9 cellular contexts compared by ENCODE assay signal in the genomic region with DNA sequence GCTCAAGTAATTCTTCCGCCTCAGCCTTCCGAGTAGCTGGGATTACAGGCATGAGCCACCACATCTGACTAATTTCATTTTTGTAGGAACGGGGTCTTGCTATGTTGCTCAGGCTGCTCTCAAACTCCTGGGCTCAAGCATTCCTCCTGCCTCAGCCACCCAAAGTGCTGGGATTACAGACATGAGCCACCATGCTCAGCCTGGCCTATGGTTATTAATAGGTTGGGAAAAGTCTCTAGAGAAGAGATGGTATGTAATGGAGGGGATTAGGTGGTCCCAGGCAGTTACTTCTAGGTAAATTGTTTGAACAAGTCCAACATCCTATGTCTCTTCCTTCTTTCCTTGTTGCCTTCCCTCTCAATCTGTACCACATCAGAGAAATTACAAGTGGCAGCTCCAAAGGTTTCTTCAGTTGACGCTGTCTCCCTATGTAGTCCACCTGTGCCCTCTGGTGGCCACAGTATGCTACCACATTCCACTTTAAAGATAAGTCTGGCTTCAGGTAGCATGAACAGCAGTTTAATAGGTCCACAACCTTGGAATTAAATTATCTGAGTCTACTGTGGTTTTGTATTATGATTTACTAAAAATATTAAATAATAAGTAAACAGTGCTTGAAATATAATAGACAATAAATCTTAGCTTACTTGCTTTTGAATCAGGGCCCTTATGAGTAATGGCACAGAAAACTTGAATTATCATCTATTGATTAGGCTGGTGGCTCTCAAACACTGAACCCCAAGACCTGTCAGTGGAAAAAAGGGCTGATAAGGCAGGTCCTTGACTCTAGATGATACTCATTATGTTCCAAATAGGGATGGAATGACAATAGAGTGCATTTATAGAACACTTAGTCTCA. TPM values are rescaled to one million over a fixed set of nuclear protein-coding genes. Genes with fewer than 3 reads are reported as not detected.
DNase-seq lines count a peak whose midpoint lies in the region; ATAC-seq lines count a peak whose summit lies in the region.
"Had no signal": no experiment of that assay in that cellular context is flagged by ENCODE, and none has a peak within 500 bp of the region (broad histone marks: within the 10 kb centered on the region; RNA-seq: fewer than 3 reads in every experiment).

No MANE protein-coding gene starts in this region.

- H3K4me3 ChIP-seq in GM23248: no peak overlapping the region
- H3K4me3 ChIP-seq in aorta (ENCODE audit: low read length in 2 of 2): no peak overlapping the region

- no peaks in the 10 kb centered on the region for H3K79me2 ChIP-seq in GM23248 (ENCODE audit: insufficient read depth)

- H3K27me3 Mint-ChIP-seq in activated naive CD4-positive, alpha-beta T cell treated with anti-CD3 and anti-CD28 coated beads for 36 hours (ENCODE audit: low read depth): no peaks in the 10 kb centered on the region
- H3K27me3 Mint-ChIP-seq: activated naive CD8-positive, alpha-beta T cell had no signal

- peaks cover 3% of the 10 kb centered on the region for H3K36me3 Mint-ChIP-seq in activated naive CD4-positive, alpha-beta T cell treated with anti-CD3 and anti-CD28 coated beads for 36 hours (ENCODE audit: low read depth)

- H2AFZ ChIP-seq in GM23248: no peak overlapping the region

- no peak overlapping the region for H3K27ac Mint-ChIP-seq in activated naive CD4-positive, alpha-beta T cell treated with anti-CD3 and anti-CD28 coated beads for 36 hours
- H3K27ac Mint-ChIP-seq: activated naive CD8-positive, alpha-beta T cell had no signal

- peak; percentile 76 for ATAC-seq in aorta (ENCODE audit: low FRiP score)

- DNase-seq in DMS 273 treated with DMSO at 0.1 percent for 48 hours (lab: John Stamatoyannopoulos, UW) (peak; percentile 25), GM23248 (peak; percentile 77), MV-4-11 (lab: John Stamatoyannopoulos, UW) (peak; percentile 63), SK-MEL-5 (ENCODE audit: low read depth, low spot score) (peak; percentile 82), globus pallidus (ENCODE audit: low spot score) (peak; percentile 65), pons (ENCODE audit: low spot score) (peak; percentile 88), aorta (peak; percentile 76 to 79)
- peak; percentile 83 for DNase-seq in activated naive CD4-positive, alpha-beta T cell treated with anti-CD3 and anti-CD28 coated beads for 36 hours

- 70 to 75% methylated on average over 4 of the region's 4 CpGs for WGBS in GM23248 (ENCODE audit: low coverage in 1 of 2, low lambda C conversion rate in 2 of 2, missing lambda C conversion rate in 2 of 2), 2 experiments
- 62 to 64% methylated on average over 4 of the region's 4 CpGs for WGBS in aorta, 2 donors

- peaks cover 17% of the 10 kb centered on the region; the same call in 1 of the 2 replicates for H3F3A ChIP-seq in GM23248 (ENCODE audit: insufficient read depth)

- intact Hi-C loops in activated naive CD4-positive, alpha-beta T cell treated with anti-CD3 and anti-CD28 coated beads for 36 hours (cut with micrococcal nuclease): loop anchor here (1.0 kb wide), 4 partner anchors 31 to 354 kb away; no protein-coding TSS in a partner anchor
- intact Hi-C loops in aorta (cut with DNase I): loop anchor here (1.0 to 2.0 kb wide), 3 partner anchors 155 to 354 kb away; no protein-coding TSS in a partner anchor

- H3K9me3 ChIP-seq in GM23248 (ENCODE audit: low read depth): no peaks in the 10 kb centered on the region
- H3K9me3 ChIP-seq in aorta (ENCODE audit: control insufficient read depth, low read length): no peaks in the 10 kb centered on the region

- H3K27ac ChIP-seq in GM23248: no peak overlapping the region
- no peak overlapping the region for H3K27ac ChIP-seq in aorta (ENCODE audit: low read depth in 1 of 2, low read length in 2 of 2)

- H3K9me3 Mint-ChIP-seq in activated naive CD4-positive, alpha-beta T cell treated with anti-CD3 and anti-CD28 coated beads for 36 hours: no peaks in the 10 kb centered on the region

- H3K4me1 ChIP-seq in GM23248 (ENCODE audit: insufficient read depth): peaks cover 10% of the 10 kb centered on the region
- H3K4me1 ChIP-seq in aorta (ENCODE audit: control insufficient read depth in 1 of 2, insufficient read depth in 2 of 2, low read length in 2 of 2): peaks cover 8 to 11% of the 10 kb centered on the region in 2 donors

- no peak overlapping the region for H3K4me2 ChIP-seq in GM23248 (ENCODE audit: unreplicated experiment)

- H3K9me2 ChIP-seq in GM23248 (ENCODE audit: insufficient read depth): no peaks in the 10 kb centered on the region

- H3K9ac ChIP-seq in GM23248: no peak overlapping the region

- H3K4me3 Mint-ChIP-seq in activated naive CD4-positive, alpha-beta T cell treated with anti-CD3 and anti-CD28 coated beads for 36 hours: no peak overlapping the region
- H3K4me3 Mint-ChIP-seq: activated naive CD8-positive, alpha-beta T cell had no signal

- in situ Hi-C loops in GM23248 (cut with MboI) (no loop called here), SK-MEL-5 (cut with HindIII; ENCODE audit: low pct_unique_long_range_greater_than_20kb, low sequenced_read_pairs) (no loop called here)

- H3K27me3 ChIP-seq in GM23248 (replicated peaks; ENCODE audit: insufficient read depth) (no peaks in the 10 kb centered on the region), aorta (ENCODE audit: control insufficient read depth in 1 of 2, insufficient read depth in 2 of 2, low read length in 1 of 2) (no peaks in the 10 kb centered on the region)

- no peaks in the 10 kb centered on the region for H4K20me1 ChIP-seq in GM23248 (ENCODE audit: insufficient read depth)

- no peaks in the 10 kb centered on the region for H3K4me1 Mint-ChIP-seq in activated naive CD4-positive, alpha-beta T cell treated with anti-CD3 and anti-CD28 coated beads for 36 hours (ENCODE audit: low read depth)

- no peaks in the 10 kb centered on the region; the same call in 1 of the 2 replicates for H3K36me3 ChIP-seq in GM23248 (ENCODE audit: low read depth)
- no peaks in the 10 kb centered on the region for H3K36me3 ChIP-seq in aorta (ENCODE audit: control insufficient read depth in 1 of 2, insufficient read depth in 2 of 2, low read length in 1 of 2)

- CTCF ChIA-PET in activated naive CD4-positive, alpha-beta T cell treated with anti-CD3 and anti-CD28 coated beads for 36 hours (lab: Charles Lee): interaction anchor here (0.7 to 5.7 kb wide), 34 partner anchors 8 to 358 kb away, joined by 3 to 84 read pairs (median 4); a partner anchor contains a TSS

RNA-seq across cellular contexts. Expression of a gene that starts 9.7 kb away (rescaled TPM):
- 4.8 and 5.3 TPM in 2 replicates for total RNA-seq in GM23248 (2014; rRNA removed; shearing (Covaris generic))
- 4.5 and 4.6 TPM in 2 replicates for polyA plus RNA-seq in GM23248 (2016; fragmentation: Nextera tagmentation; extraction: Ambion mirVana)
- 5.5 and 6.6 TPM in 2 replicates for total RNA-seq in SK-MEL-5 (2014; rRNA removed; shearing (Covaris generic))
- 4.4 and 5.3 TPM in 2 replicates for polyA plus RNA-seq in SK-MEL-5 (2015; cell fraction: cytosol; rRNA removed)
- polyA plus RNA-seq in SK-MEL-5 (2015; cell fraction: nucleus; rRNA removed): 5.2 and 7.1 TPM in 2 replicates
- total RNA-seq in activated naive CD4-positive, alpha-beta T cell treated with anti-CD3 and anti-CD28 coated beads for 36 hours: 1 to 10 TPM; 2.6 to 2.7 TPM
- 1 to 10 TPM; 3.8 to 4.2 TPM for total RNA-seq in aorta
- polyA plus RNA-seq in aorta: 1 to 10 TPM; 2.1 to 3.7 TPM

RNA-seq across cellular contexts. Expression of a gene that starts 9.8 kb away (rescaled TPM):
- total RNA-seq in GM23248 (2014; rRNA removed; shearing (Covaris generic)): 32.1 and 46.5 TPM in 2 replicates
- polyA plus RNA-seq in GM23248 (2016; fragmentation: Nextera tagmentation; extraction: Ambion mirVana) (11.9 and 13.6 TPM in 2 replicates), aorta (10 to 100 TPM in 1 of 2 donors, 1 to 10 TPM in 1; 2.3 to 16.3 TPM)
- 53.7 and 54.3 TPM in 2 replicates for total RNA-seq in SK-MEL-5 (2014; rRNA removed; shearing (Covaris generic))
- 58.1 and 74.9 TPM in 2 replicates for polyA plus RNA-seq in SK-MEL-5 (2015; cell fraction: cytosol; rRNA removed)
- 312 and 367 TPM in 2 replicates for polyA plus RNA-seq in SK-MEL-5 (2015; cell fraction: nucleus; rRNA removed)
- total RNA-seq in activated naive CD4-positive, alpha-beta T cell treated with anti-CD3 and anti-CD28 coated beads for 36 hours: 10 to 100 TPM; 24.3 to 26.8 TPM
- 10 to 100 TPM; 27.6 to 31.0 TPM for total RNA-seq in aorta

RNA-seq across cellular contexts. Expression of a gene that starts 30.2 kb away (rescaled TPM):
- total RNA-seq in GM23248 (2014; rRNA removed; shearing (Covaris generic)): 11.1 and 11.4 TPM in 2 replicates
- polyA plus RNA-seq in GM23248 (2016; fragmentation: Nextera tagmentation; extraction: Ambion mirVana): 5.2 and 6.2 TPM in 2 replicates
- total RNA-seq in SK-MEL-5 (2014; rRNA removed; shearing (Covaris generic)): 173 and 178 TPM in 2 replicates
- polyA plus RNA-seq in SK-MEL-5 (2015; cell fraction: cytosol; rRNA removed): 138 and 192 TPM in 2 replicates
- 203 and 267 TPM in 2 replicates for polyA plus RNA-seq in SK-MEL-5 (2015; cell fraction: nucleus; rRNA removed)
- total RNA-seq in activated naive CD4-positive, alpha-beta T cell treated with anti-CD3 and anti-CD28 coated beads for 36 hours: 1 to 10 TPM; 3.5 to 3.7 TPM
- total RNA-seq in aorta: 10 to 100 TPM; 14.0 to 16.1 TPM
- polyA plus RNA-seq in aorta: 1 to 10 TPM; 2.8 to 3.3 TPM

RNA-seq across cellular contexts. Expression of a gene that starts 46.2 kb away (rescaled TPM):
- not detected in 2 replicates for total RNA-seq in GM23248 (2014; rRNA removed; shearing (Covaris generic))
- not detected in 2 replicates for polyA plus RNA-seq in GM23248 (2016; fragmentation: Nextera tagmentation; extraction: Ambion mirVana)
- 0.08 and 0.26 TPM in 2 replicates for total RNA-seq in SK-MEL-5 (2014; rRNA removed; shearing (Covaris generic))
- 0.16 and 0.40 TPM in 2 replicates for polyA plus RNA-seq in SK-MEL-5 (2015; cell fraction: cytosol; rRNA removed)
- 0.26 and 0.44 TPM in 2 replicates for polyA plus RNA-seq in SK-MEL-5 (2015; cell fraction: nucleus; rRNA removed)
- not detected for total RNA-seq in activated naive CD4-positive, alpha-beta T cell treated with anti-CD3 and anti-CD28 coated beads for 36 hours
- not detected for total RNA-seq in aorta
- polyA plus RNA-seq in aorta: under 1 TPM in 1 of 2 donors, not detected in 1; 0.13 TPM

Comparison
In these comparisons a context has a peak if more than half of its experiments do, and no peak if none do; other contexts are left out.
1. DNase-seq: peak in every context shown above with its lines; median percentile 88 in pons; 83 in activated naive CD4-positive, alpha-beta T cell treated with anti-CD3 and anti-CD28 coated beads for 36 hours; 82 in SK-MEL-5; 78 in aorta; 77 in GM23248; 65 in globus pallidus; 63 in MV-4-11; 25 in DMS 273 treated with DMSO at 0.1 percent for 48 hours.
2. RNA of a gene that starts 30.2 kb away (total RNA-seq): 173 to 178 TPM in SK-MEL-5; 14.0 to 16.1 TPM in aorta, 11.1 to 11.4 TPM in GM23248 and 3.5 to 3.7 TPM in activated naive CD4-positive, alpha-beta T cell treated with anti-CD3 and anti-CD28 coated beads for 36 hours; every median in the first group is over 10 times any median in the second.